In genomic region chr15:49847436-49847835, GRCh38 we compare ENCODE assay signal across 19 cellular contexts.
DNase-seq lines count a peak whose midpoint lies in the region; ATAC-seq and TF ChIP-seq lines count a peak whose summit lies in the region.
"Had no signal": no experiment of that assay in that cellular context is flagged by ENCODE, and none has a peak within 500 bp of the region (broad histone marks: within the 10 kb centered on the region; RNA-seq: fewer than 3 reads in every experiment).

No MANE protein-coding gene starts in this region.

- no peaks in the 10 kb centered on the region for H3K36me3 ChIP-seq in thoracic aorta

- peak; percentile 28 for DNase-seq in HFFc6
- DNase-seq in astrocyte of the cerebellum (ENCODE audit: low read depth): peak; percentile 49
- DNase-seq in fibroblast of villous mesenchyme (ENCODE audit: low read depth): peak; percentile 46
- DNase-seq in thoracic aorta (ENCODE audit: low spot score): no peak
- no peak for DNase-seq in NCI-H187 treated with DMSO at 0.1 percent for 48 hours (lab: John Stamatoyannopoulos, UW)
- DNase-seq in activated CD4-positive, CD25-positive, alpha-beta regulatory T cell treated with anti-CD3 and anti-CD28 coated beads, Interleukin-2, amount 50 U/mL, for 72 hours: no peak
- no peak for DNase-seq in HK-2 (ENCODE audit: unreplicated experiment)
- DNase-seq: activated CD4-positive, alpha-beta T cell treated with anti-CD3 and anti-CD28 coated beads, Interleukin-2, amount 50 U/mL, for 1 hour; body of pancreas; C1 segment of cervical spinal cord; GOT3; hypothalamus; mucosa of descending colon; MV-4-11; NCI-H69; PC-9; spleen had no signal

- H3K27ac ChIP-seq in thoracic aorta: peak overlapping the region; percentile 69 to 81
- H3K27ac ChIP-seq: body of pancreas, parathyroid adenoma, PC-9, spleen had no signal

- peaks cover 21% of the 10 kb centered on the region for H3K36me3 Mint-ChIP-seq in HFFc6 (ENCODE audit: low read depth)

- H3K27ac Mint-ChIP-seq in HFFc6: peak overlapping the region; percentile 85

- in situ Hi-C loops in astrocyte of the cerebellum (cut with HindIII; ENCODE audit: low sequenced_read_pairs): no loop called here

- no peaks in the 10 kb centered on the region for H3K9me3 ChIP-seq in thoracic aorta
- H3K9me3 ChIP-seq: mucosa of descending colon had no signal

- TF ChIP-seq CTCF in HFFc6 (IDR thresholded peaks at IDR 0.05): no peak
- no peak for TF ChIP-seq CTCF in astrocyte of the cerebellum (IDR thresholded peaks at IDR 0.05; ENCODE audit: low read depth, low read length, missing control alignments)
- no peak for TF ChIP-seq CTCF in fibroblast of villous mesenchyme (IDR thresholded peaks at IDR 0.05; ENCODE audit: insufficient read depth, low read depth, low read length)
- TF ChIP-seq CTCF in thoracic aorta (IDR thresholded peaks at IDR 0.05): no peak

- peaks cover 65% of the 10 kb centered on the region for H3K4me1 Mint-ChIP-seq in HFFc6 (ENCODE audit: low read depth)

- H3K4me3 ChIP-seq in astrocyte of the cerebellum (ENCODE audit: low read depth, low read length) (no peak overlapping the region), fibroblast of villous mesenchyme (ENCODE audit: low read depth, low read length) (no peak overlapping the region), thoracic aorta (no peak overlapping the region)
- H3K4me3 ChIP-seq: body of pancreas, mucosa of descending colon, PC-9, spleen, tibial nerve had no signal

- H3K27me3 Mint-ChIP-seq in HFFc6 (ENCODE audit: insufficient read depth): peaks cover 2% of the 10 kb centered on the region

- no peaks in the 10 kb centered on the region for H3K27me3 ChIP-seq in thoracic aorta (replicated peaks; ENCODE audit: insufficient read depth)
- H3K27me3 ChIP-seq: body of pancreas, spleen, tibial nerve had no signal

- H3K4me1 ChIP-seq in thoracic aorta (ENCODE audit: control insufficient read depth in 1 of 2, low read depth in 2 of 2): peaks cover 16 to 29% of the 10 kb centered on the region in 2 donors
- H3K4me1 ChIP-seq: body of pancreas, parathyroid adenoma, spleen, tibial nerve had no signal

- peak overlapping the region; percentile 66 for H3K4me3 Mint-ChIP-seq in HFFc6

- peak; percentile 75 for ATAC-seq in thoracic aorta (ENCODE audit: insufficient number of reproducible peaks, low FRiP score, low read depth)
- ATAC-seq: body of pancreas, mucosa of descending colon had no signal

- peaks cover 19% of the 10 kb centered on the region for H3K9me3 Mint-ChIP-seq in HFFc6

Comparison
In these comparisons a context has a peak if more than half of its experiments do, and no peak if none do; other contexts are left out.
1. DNase-seq: peak in HFFc6 (single experiment), astrocyte of the cerebellum (single experiment) and fibroblast of villous mesenchyme (single experiment); none in thoracic aorta (single experiment), NCI-H187 treated with DMSO at 0.1 percent for 48 hours (single experiment), activated CD4-positive, CD25-positive, alpha-beta regulatory T cell treated with anti-CD3 and anti-CD28 coated beads, Interleukin-2, amount 50 U/mL, for 72 hours (single experiment) and HK-2 (single experiment).